Comparison of ENCODE assay signal across 8 cellular contexts in the genomic region with DNA sequence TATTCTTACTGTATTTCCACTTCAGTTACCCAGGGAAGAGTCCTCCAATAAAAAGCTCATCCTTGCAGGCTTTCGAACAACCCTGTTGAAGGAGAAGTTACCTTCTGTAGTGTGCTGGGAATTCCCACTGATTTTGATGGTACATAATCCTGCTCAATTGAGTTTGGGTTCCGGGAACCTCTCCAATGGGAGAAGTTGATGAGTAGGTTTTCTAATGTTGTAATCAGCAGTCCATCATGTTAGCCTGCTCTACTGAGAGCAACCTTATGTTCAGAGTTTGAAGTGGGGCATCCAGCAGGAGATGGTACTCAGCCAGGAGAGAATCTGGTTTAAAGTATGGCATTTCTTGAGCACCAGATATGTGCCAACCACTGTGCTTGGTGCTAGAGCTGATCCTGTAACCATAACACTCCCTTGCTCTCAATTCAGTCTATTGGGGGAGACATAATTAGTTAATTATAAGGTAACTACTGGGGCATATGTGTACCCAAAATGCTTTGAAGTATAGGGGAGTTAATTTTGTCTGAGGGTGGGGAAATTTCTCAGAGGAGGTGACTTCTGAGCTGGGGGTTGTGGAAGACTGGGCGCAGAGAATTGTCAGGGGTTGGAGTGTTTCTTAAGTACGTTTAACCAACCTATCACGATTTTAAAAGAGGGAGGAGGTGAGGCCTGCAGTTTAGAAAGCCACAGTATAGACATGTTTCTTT. TPM values are rescaled to one million over a fixed set of nuclear protein-coding genes. Genes with fewer than 3 reads are reported as not detected.
A peak's percentile ranks its signal among the peaks of the same experiment; 100 is the strongest.
DNase-seq lines count a peak whose midpoint lies in the region; ATAC-seq and TF ChIP-seq lines count a peak whose summit lies in the region.

No MANE protein-coding gene starts in this region.

- intact Hi-C loops in tibial artery (cut with DNase I; ENCODE audit: low total_unique reads) = no loop called here

- H3K4me3 ChIP-seq in tibial artery = peak overlapping the region; percentile 81 to 100

- no peaks in the 10 kb centered on the region for H3K36me3 ChIP-seq in tibial artery

- POLR2A ChIA-PET in activated CD4-positive, alpha-beta memory T cell treated with anti-CD3 and anti-CD28 coated beads, Interleukin-2, amount 10 ng/mL, durations not matched to agents 7 days and 5 days (lab: Charles Lee) = interaction anchor here (1.1 to 6.0 kb wide), 7 partner anchors 12 to 40 kb away, joined by 3 to 45 read pairs (median 7); no protein-coding TSS in a partner anchor

- no peaks in the 10 kb centered on the region for H3K27me3 ChIP-seq in tibial artery

- H3K27ac Mint-ChIP-seq in activated CD8-positive, alpha-beta memory T cell treated with anti-CD3 and anti-CD28 coated beads, Interleukin-2, amount 10 ng/mL, durations not matched to agents 7 days and 5 days = peak overlapping the region; percentile 92
- H3K27ac Mint-ChIP-seq in activated CD4-positive, alpha-beta memory T cell treated with anti-CD3 and anti-CD28 coated beads, Interleukin-2, amount 10 ng/mL, durations not matched to agents 7 days and 5 days = peak overlapping the region; percentile 44

- CTCF ChIA-PET in activated CD8-positive, alpha-beta memory T cell treated with anti-CD3 and anti-CD28 coated beads, Interleukin-2, amount 10 ng/mL, durations not matched to agents 7 days and 5 days (lab: Charles Lee) = interaction anchor here (1.1 to 3.7 kb wide), 8 partner anchors 10 to 64 kb away, joined by 4 to 19 read pairs (median 5); no protein-coding TSS in a partner anchor
- CTCF ChIA-PET in activated CD4-positive, alpha-beta memory T cell treated with anti-CD3 and anti-CD28 coated beads, Interleukin-2, amount 10 ng/mL, durations not matched to agents 7 days and 5 days (lab: Charles Lee) = interaction anchor here (1.0 to 2.1 kb wide), 5 partner anchors 9 to 64 kb away, joined by 4 to 18 read pairs (median 5); no protein-coding TSS in a partner anchor

- peak overlapping the region; percentile 85 for H3K4me3 Mint-ChIP-seq in activated CD8-positive, alpha-beta memory T cell treated with anti-CD3 and anti-CD28 coated beads, Interleukin-2, amount 10 ng/mL, durations not matched to agents 7 days and 5 days
- H3K4me3 Mint-ChIP-seq in activated CD4-positive, alpha-beta memory T cell treated with anti-CD3 and anti-CD28 coated beads, Interleukin-2, amount 10 ng/mL, durations not matched to agents 7 days and 5 days = peak overlapping the region; percentile 88

- H3K4me1 Mint-ChIP-seq in activated CD8-positive, alpha-beta memory T cell treated with anti-CD3 and anti-CD28 coated beads, Interleukin-2, amount 10 ng/mL, durations not matched to agents 7 days and 5 days = peaks cover 66% of the 10 kb centered on the region
- H3K4me1 Mint-ChIP-seq in activated CD4-positive, alpha-beta memory T cell treated with anti-CD3 and anti-CD28 coated beads, Interleukin-2, amount 10 ng/mL, durations not matched to agents 7 days and 5 days = peaks cover 70% of the 10 kb centered on the region

- H3K36me3 Mint-ChIP-seq in activated CD8-positive, alpha-beta memory T cell treated with anti-CD3 and anti-CD28 coated beads, Interleukin-2, amount 10 ng/mL, durations not matched to agents 7 days and 5 days = peaks cover 49% of the 10 kb centered on the region
- H3K36me3 Mint-ChIP-seq in activated CD4-positive, alpha-beta memory T cell treated with anti-CD3 and anti-CD28 coated beads, Interleukin-2, amount 10 ng/mL, durations not matched to agents 7 days and 5 days (ENCODE audit: low read depth) = peaks cover 57% of the 10 kb centered on the region

- peak overlapping the region in 1 of 2 donors; percentile 99 for H3K27ac ChIP-seq in tibial artery

- TF ChIP-seq CTCF in tibial artery (IDR thresholded peaks at IDR 0.05) = no peak

- H3K4me1 ChIP-seq in tibial artery = peaks cover 0 to 62% (median 28%) of the 10 kb centered on the region in 4 donors

- H3K9me3 Mint-ChIP-seq in activated CD8-positive, alpha-beta memory T cell treated with anti-CD3 and anti-CD28 coated beads, Interleukin-2, amount 10 ng/mL, durations not matched to agents 7 days and 5 days (ENCODE audit: low read depth) = no peaks in the 10 kb centered on the region
- no peaks in the 10 kb centered on the region for H3K9me3 Mint-ChIP-seq in activated CD4-positive, alpha-beta memory T cell treated with anti-CD3 and anti-CD28 coated beads, Interleukin-2, amount 10 ng/mL, durations not matched to agents 7 days and 5 days

- H3K27me3 Mint-ChIP-seq in activated CD8-positive, alpha-beta memory T cell treated with anti-CD3 and anti-CD28 coated beads, Interleukin-2, amount 10 ng/mL, durations not matched to agents 7 days and 5 days = no peaks in the 10 kb centered on the region
- H3K27me3 Mint-ChIP-seq in activated CD4-positive, alpha-beta memory T cell treated with anti-CD3 and anti-CD28 coated beads, Interleukin-2, amount 10 ng/mL, durations not matched to agents 7 days and 5 days = no peaks in the 10 kb centered on the region

- no peak for DNase-seq in activated CD8-positive, alpha-beta memory T cell treated with anti-CD3 and anti-CD28 coated beads, Interleukin-2, amount 10 ng/mL, durations not matched to agents 7 days and 5 days
- no peak for DNase-seq in activated CD8-positive, alpha-beta memory T cell treated with anti-CD3 and anti-CD28 coated beads, Interleukin-2, amount 50 U/mL, for 48 hours
- no peak for DNase-seq in activated CD4-positive, alpha-beta memory T cell treated with anti-CD3 and anti-CD28 coated beads, Interleukin-2, amount 10 ng/mL, durations not matched to agents 7 days and 5 days
- DNase-seq in iris pigment epithelial cell (ENCODE audit: low read depth) (peak; percentile 62), tibial artery (no peak), NOMO-1 (lab: John Stamatoyannopoulos, UW; ENCODE audit: unreplicated experiment in 2 of 2) (no peak), NCI-H2196 (lab: John Stamatoyannopoulos, UW; ENCODE audit: unreplicated experiment) (no peak)

- no peak for ATAC-seq in activated CD8-positive, alpha-beta memory T cell treated with anti-CD3 and anti-CD28 coated beads, Interleukin-2, amount 10 ng/mL, durations not matched to agents 7 days and 5 days
- no peak for ATAC-seq in HG02938 (IDR thresholded peaks at IDR 0.05; ENCODE audit: unreplicated experiment)

- no peaks in the 10 kb centered on the region for H3K9me3 ChIP-seq in tibial artery

RNA-seq across cellular contexts. Expression of gene TOP1, which starts 2.1 kb away (rescaled TPM):
- 10 to 100 TPM; 73.1 to 89.0 TPM for total RNA-seq in activated CD8-positive, alpha-beta memory T cell treated with anti-CD3 and anti-CD28 coated beads, Interleukin-2, amount 10 ng/mL, durations not matched to agents 7 days and 5 days
- total RNA-seq in activated CD4-positive, alpha-beta memory T cell treated with anti-CD3 and anti-CD28 coated beads, Interleukin-2, amount 10 ng/mL, durations not matched to agents 7 days and 5 days = 10 to 100 TPM; 67.5 to 68.0 TPM
